ENCODE assay signal across 32 cellular contexts in genomic region chr5:66986009-66986408, GRCh38.
"Had no signal": no experiment of that assay in that cellular context is flagged by ENCODE, and none has a peak within 500 bp of the region (broad histone marks: within the 10 kb centered on the region; RNA-seq: fewer than 3 reads in every experiment).

No MANE protein-coding gene starts in this region.

- H3K4me3 Mint-ChIP-seq: activated CD8-positive, alpha-beta T cell treated with anti-CD3 and anti-CD28 coated beads, Interleukin-2, amount 10 ng/mL, durations not matched to agents 7 days and 5 days; activated naive CD4-positive, alpha-beta T cell treated with anti-CD3 and anti-CD28 coated beads for 36 hours; activated T-cell treated with anti-CD3 and anti-CD28 coated beads, Interleukin-2, amount 50 U/mL, for 4 hours; activated T-helper 1 cell treated with anti-CD3 and anti-CD28 coated beads, Interleukin-12 subunit alpha, Interleukin-12 subunit beta, Interleukin-2, Interleukin-4 antibody, amounts not matched to agents 30 ng/mL and 10 ng/mL and 1 ng/mL, durations not matched to agents 14 hours and 24 hours and 36 hours had no signal

- H3K4me3 ChIP-seq: adrenal gland, body of pancreas, breast epithelium, MG63, SJCRH30, SK-N-MC had no signal

- H3K36me3 Mint-ChIP-seq: activated naive CD4-positive, alpha-beta T cell treated with anti-CD3 and anti-CD28 coated beads, Interleukin-2, amount 50 U/mL, for 72 hours had no signal

- DNase-seq: activated CD4-positive, alpha-beta T cell treated with anti-CD3 and anti-CD28 coated beads for 1 hour; activated CD4-positive, alpha-beta T cell treated with anti-CD3 and anti-CD28 coated beads for 48 hours; activated CD4-positive, alpha-beta T cell treated with anti-CD3 and anti-CD28 coated beads, Interleukin-2, amount 50 U/mL, for 48 hours; activated CD4-positive, CD25-positive, alpha-beta regulatory T cell; activated CD8-positive, alpha-beta memory T cell treated with anti-CD3 and anti-CD28 coated beads, Interleukin-2, amount 50 U/mL, for 4 hours; activated CD8-positive, alpha-beta T cell treated with anti-CD3 and anti-CD28 coated beads, Interleukin-2, amount 10 ng/mL, durations not matched to agents 7 days and 5 days; activated gamma-delta T cell treated with Interleukin-2 at 50 U/mL for 16 hours; activated naive CD4-positive, alpha-beta T cell treated with anti-CD3 and anti-CD28 coated beads for 36 hours; activated T-cell treated with anti-CD3 and anti-CD28 coated beads for 4 hours; activated T-cell treated with anti-CD3 and anti-CD28 coated beads, Interleukin-2, amount 50 U/mL, for 4 hours; adrenal gland; body of pancreas; Kasumi-1; KG1; MG63; NCI-H1048; NCI-H1105 treated with DMSO at 0.1 percent for 48 hours; NCI-H1436; NCI-H1694; NCI-H1930; NCI-H2081 treated with DMSO at 0.1 percent for 48 hours; NCI-H345; NCI-H524 treated with DMSO at 0.1 percent for 48 hours; SHP77; SJCRH30; T1000; WERI-Rb-1 had no signal

- H3K27ac Mint-ChIP-seq: activated CD8-positive, alpha-beta T cell treated with anti-CD3 and anti-CD28 coated beads, Interleukin-2, amount 10 ng/mL, durations not matched to agents 7 days and 5 days; activated naive CD4-positive, alpha-beta T cell treated with anti-CD3 and anti-CD28 coated beads for 36 hours; activated T-helper 1 cell treated with anti-CD3 and anti-CD28 coated beads, Interleukin-12 subunit alpha, Interleukin-12 subunit beta, Interleukin-2, Interleukin-4 antibody, amounts not matched to agents 30 ng/mL and 10 ng/mL and 1 ng/mL, durations not matched to agents 14 hours and 24 hours and 36 hours had no signal

- H3K36me3 ChIP-seq: adrenal gland, breast epithelium, MG63, SJCRH30, WERI-Rb-1 had no signal

- H3K27me3 ChIP-seq: adrenal gland, body of pancreas, breast epithelium, MG63, SJCRH30 had no signal

- ATAC-seq: activated CD8-positive, alpha-beta T cell treated with anti-CD3 and anti-CD28 coated beads, Interleukin-2, amount 10 ng/mL, durations not matched to agents 7 days and 5 days; activated naive CD4-positive, alpha-beta T cell treated with anti-CD3 and anti-CD28 coated beads, Interleukin-2, amount 50 U/mL, for 72 hours; activated T-cell treated with anti-CD3 and anti-CD28 coated beads, Interleukin-2, amount 50 U/mL, for 4 hours; body of pancreas; Panc1 had no signal

- H3K4me1 ChIP-seq: body of pancreas, breast epithelium, SJCRH30 had no signal

- H3K9me3 Mint-ChIP-seq: activated naive CD4-positive, alpha-beta T cell treated with anti-CD3 and anti-CD28 coated beads for 36 hours; activated naive CD4-positive, alpha-beta T cell treated with anti-CD3 and anti-CD28 coated beads, Interleukin-2, amount 50 U/mL, for 72 hours; activated T-cell treated with anti-CD3 and anti-CD28 coated beads, Interleukin-2, amount 50 U/mL, for 4 hours; activated T-helper 1 cell treated with anti-CD3 and anti-CD28 coated beads, Interleukin-12 subunit alpha, Interleukin-12 subunit beta, Interleukin-2, Interleukin-4 antibody, amounts not matched to agents 30 ng/mL and 10 ng/mL and 1 ng/mL, durations not matched to agents 14 hours and 24 hours and 36 hours had no signal

- H3K9me3 ChIP-seq: adrenal gland, body of pancreas, breast epithelium, MG63, SJCRH30 had no signal

- H3K27ac ChIP-seq: adrenal gland, body of pancreas, breast epithelium, SJCRH30, SK-N-MC, WERI-Rb-1 had no signal
